Comparison of ENCODE assay signal across 1 cellular context in the genomic region with DNA sequence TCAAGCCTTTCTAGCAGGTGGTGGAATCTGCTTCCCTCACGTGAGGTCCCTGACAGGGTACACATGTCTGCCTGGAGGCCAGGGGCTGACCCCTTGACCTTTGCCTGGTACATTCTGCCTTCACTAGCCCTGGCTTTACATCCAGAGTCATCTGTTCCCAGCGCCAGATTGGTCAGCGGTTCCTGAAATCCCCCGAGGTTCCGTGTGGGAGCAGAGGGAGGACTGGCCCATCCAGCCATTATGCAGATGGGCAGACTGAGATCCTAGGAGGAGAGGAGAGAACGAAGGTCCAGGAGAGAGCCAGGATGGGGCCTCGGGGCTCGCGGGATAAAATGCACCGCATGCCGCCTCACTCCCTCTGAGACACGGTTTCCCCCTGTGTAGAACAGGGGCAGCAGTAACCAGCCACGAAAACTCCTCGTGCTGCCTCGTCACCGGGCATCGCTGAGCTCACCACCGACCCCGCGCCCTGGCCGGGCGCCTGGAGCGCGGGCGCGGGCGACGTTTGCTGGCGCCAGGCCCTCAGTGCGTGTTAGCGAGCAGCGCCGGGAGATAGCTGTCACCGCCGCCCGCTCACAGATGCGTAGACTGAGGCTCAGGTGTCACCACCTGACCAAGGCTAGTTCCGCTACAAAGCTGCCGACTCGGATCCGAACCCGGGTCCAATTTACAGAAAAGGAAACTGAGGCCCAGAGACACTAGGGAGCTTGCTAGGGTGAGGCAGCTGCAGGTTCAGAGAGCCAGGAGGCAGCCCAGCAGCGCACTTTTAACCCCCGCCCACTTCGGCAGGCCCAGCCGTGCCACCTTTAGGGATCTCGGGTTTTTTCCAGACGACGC.
TF ChIP-seq lines count a peak whose summit lies in the region.

No MANE protein-coding gene starts in this region.

TF ChIP-seq in endothelial cell of umbilical vein, 7 proteins besides CTCF, POLR2A, EP300 and RAD21 (continued from another document):
- TF ChIP-seq FOS (IDR thresholded peaks at IDR 0.05; ENCODE audit: borderline replicate concordance, insufficient read depth, low read length) (no peak), EZH2 (IDR thresholded peaks at IDR 0.05; ENCODE audit: borderline replicate concordance, low read depth, low read length, severe bottlenecking) (no peak), MYC (IDR thresholded peaks at IDR 0.05; ENCODE audit: low read depth, low read length) (no peak)
